8 cellular contexts compared by ENCODE assay signal in genomic region chr1:26537951-26538352, GRCh38.
A peak's percentile ranks its signal among the peaks of the same experiment; 100 is the strongest.
DNase-seq lines count a peak whose midpoint lies in the region; FAIRE-seq and TF ChIP-seq lines count a peak whose summit lies in the region.

No MANE protein-coding gene starts in this region.

- TF ChIP-seq CTCF in GM13977 (IDR thresholded peaks at IDR 0.05; ENCODE audit: extremely low read depth, insufficient read depth, missing control alignments), result peak; percentile 40

- DNase-seq in AG20443 (ENCODE audit: low spot score) (peak; percentile 61), GM13977 (ENCODE audit: low spot score) (peak; percentile 64), SKM-1 treated with dmso at 0.1 percent for 144 hours (lab: John Stamatoyannopoulos, UW; ENCODE audit: unreplicated experiment) (peak; percentile 97), head of caudate nucleus (peak in 32 of 42 donors; percentile 31 to 82 (median 56)), urothelium cell line (ENCODE audit: low spot score) (peak; percentile 30), D341Med (ENCODE audit: low spot score) (no peak), inferior parietal cortex (ENCODE audit: extremely low spot score) (no peak), NCI-H510A treated with DMSO at 0.1 percent for 48 hours (lab: John Stamatoyannopoulos, UW) (no peak)

- FAIRE-seq in urothelium cell line (lab: Jason Lieb, UNC), result peak; percentile 62

- in situ Hi-C loops in GM13977 (cut with MboI; ENCODE audit: low pct_unique_long_range_greater_than_20kb, low sequenced_read_pairs, unreplicated experiment), result no loop called here

- intact Hi-C loops in head of caudate nucleus (cut with DNase I), result no loop called here

Comparison
In these comparisons a context has a peak if more than half of its experiments do, and no peak if none do; other contexts are left out.
1. DNase-seq: peak in AG20443 (single experiment), GM13977 (single experiment), SKM-1 treated with dmso at 0.1 percent for 144 hours (single experiment), head of caudate nucleus (32 of 42) and urothelium cell line (single experiment); none in D341Med (single experiment), inferior parietal cortex (single experiment) and NCI-H510A treated with DMSO at 0.1 percent for 48 hours (single experiment).